ENCODE assay signal across 1 cellular context in genomic region chr5:139011156-139011555, GRCh38.
TF ChIP-seq lines count a peak whose summit lies in the region.

No MANE protein-coding gene starts in this region.

TF ChIP-seq in H1, 55 proteins besides CTCF, POLR2A, EP300 and RAD21:
- TF ChIP-seq TAF1 (IDR thresholded peaks at IDR 0.05; ENCODE audit: low read depth, low read length) (0 out of 2 replicates have a peak, but pooled peaks have one; percentile 20), YY1 (IDR thresholded peaks at IDR 0.05; ENCODE audit: low read depth, low read length) (peak; percentile 73; the same call in 1 of the 2 replicates)
